ENCODE assay signal across 3 cellular contexts in the genomic region with DNA sequence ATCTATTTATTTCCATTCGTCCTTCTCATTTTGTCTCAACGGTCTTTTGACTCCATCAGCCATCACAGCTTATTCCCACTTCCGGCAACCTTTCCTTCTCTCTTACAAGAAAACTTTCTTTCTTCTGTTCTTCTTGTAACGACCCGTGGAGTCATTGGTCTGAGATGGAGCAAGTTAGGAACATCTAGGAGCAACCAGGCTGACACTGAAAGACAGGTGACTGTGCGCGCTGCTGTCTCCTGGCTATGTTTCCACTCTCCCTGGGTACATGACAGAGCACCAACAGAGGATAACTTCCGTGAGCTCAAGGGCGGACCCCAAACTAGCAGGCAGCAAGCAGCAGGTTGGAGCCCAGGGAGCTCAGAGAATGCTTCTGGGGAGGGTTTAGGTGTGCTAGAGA.
TF ChIP-seq lines count a peak whose summit lies in the region.

No MANE protein-coding gene starts in this region.

TF ChIP-seq in SK-N-SH, 30 proteins besides CTCF, POLR2A, EP300 and RAD21:
- TF ChIP-seq, protein P1, sequence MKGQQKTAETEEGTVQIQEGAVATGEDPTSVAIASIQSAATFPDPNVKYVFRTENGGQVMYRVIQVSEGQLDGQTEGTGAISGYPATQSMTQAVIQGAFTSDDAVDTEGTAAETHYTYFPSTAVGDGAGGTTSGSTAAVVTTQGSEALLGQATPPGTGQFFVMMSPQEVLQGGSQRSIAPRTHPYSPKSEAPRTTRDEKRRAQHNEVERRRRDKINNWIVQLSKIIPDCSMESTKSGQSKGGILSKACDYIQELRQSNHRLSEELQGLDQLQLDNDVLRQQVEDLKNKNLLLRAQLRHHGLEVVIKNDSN (IDR thresholded peaks at IDR 0.05; ENCODE audit: borderline replicate concordance, low read depth): no peak
- no peak for TF ChIP-seq FOSL2 (IDR thresholded peaks at IDR 0.05; ENCODE audit: borderline replicate concordance, low read depth)
- no peak for TF ChIP-seq CHD2 (IDR thresholded peaks at IDR 0.05; ENCODE audit: low read length, partially characterized antibody)
- no peak for TF ChIP-seq ZBTB33 (IDR thresholded peaks at IDR 0.05; ENCODE audit: borderline replicate concordance, low read depth)
- TF ChIP-seq RFX5 (IDR thresholded peaks at IDR 0.05; ENCODE audit: low read length): no peak
- TF ChIP-seq FOXM1 (IDR thresholded peaks at IDR 0.05; ENCODE audit: low read depth): no peak
- TF ChIP-seq MAX (IDR thresholded peaks at IDR 0.05; ENCODE audit: low read depth): no peak

TF ChIP-seq in SK-N-SH treated with all-trans-retinoic acid at 6 μM for 48 hours, 23 proteins besides CTCF, POLR2A, EP300 and RAD21 (continued from another document and continues in another):
- TF ChIP-seq CSRNP3 (CRISPR knock-in tag; IDR thresholded peaks at IDR 0.05): no peak
- no peak for TF ChIP-seq ZFP3 (CRISPR knock-in tag; IDR thresholded peaks at IDR 0.05)
- TF ChIP-seq ISL1 (CRISPR knock-in tag; IDR thresholded peaks at IDR 0.05): no peak
- no peak for TF ChIP-seq ZNF565 (CRISPR knock-in tag; conservative IDR thresholded peaks at IDR 0.05; ENCODE audit: low read depth)
- TF ChIP-seq, protein P2, sequence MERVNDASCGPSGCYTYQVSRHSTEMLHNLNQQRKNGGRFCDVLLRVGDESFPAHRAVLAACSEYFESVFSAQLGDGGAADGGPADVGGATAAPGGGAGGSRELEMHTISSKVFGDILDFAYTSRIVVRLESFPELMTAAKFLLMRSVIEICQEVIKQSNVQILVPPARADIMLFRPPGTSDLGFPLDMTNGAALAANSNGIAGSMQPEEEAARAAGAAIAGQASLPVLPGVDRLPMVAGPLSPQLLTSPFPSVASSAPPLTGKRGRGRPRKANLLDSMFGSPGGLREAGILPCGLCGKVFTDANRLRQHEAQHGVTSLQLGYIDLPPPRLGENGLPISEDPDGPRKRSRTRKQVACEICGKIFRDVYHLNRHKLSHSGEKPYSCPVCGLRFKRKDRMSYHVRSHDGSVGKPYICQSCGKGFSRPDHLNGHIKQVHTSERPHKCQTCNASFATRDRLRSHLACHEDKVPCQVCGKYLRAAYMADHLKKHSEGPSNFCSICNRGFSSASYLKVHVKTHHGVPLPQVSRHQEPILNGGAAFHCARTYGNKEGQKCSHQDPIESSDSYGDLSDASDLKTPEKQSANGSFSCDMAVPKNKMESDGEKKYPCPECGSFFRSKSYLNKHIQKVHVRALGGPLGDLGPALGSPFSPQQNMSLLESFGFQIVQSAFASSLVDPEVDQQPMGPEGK (CRISPR knock-in tag; IDR thresholded peaks at IDR 0.05; ENCODE audit: borderline replicate concordance): no peak
- TF ChIP-seq ZFP30 (CRISPR knock-in tag; IDR thresholded peaks at IDR 0.05): no peak
- no peak for TF ChIP-seq TSHZ2 (CRISPR knock-in tag; IDR thresholded peaks at IDR 0.05)
- TF ChIP-seq, protein P3, sequence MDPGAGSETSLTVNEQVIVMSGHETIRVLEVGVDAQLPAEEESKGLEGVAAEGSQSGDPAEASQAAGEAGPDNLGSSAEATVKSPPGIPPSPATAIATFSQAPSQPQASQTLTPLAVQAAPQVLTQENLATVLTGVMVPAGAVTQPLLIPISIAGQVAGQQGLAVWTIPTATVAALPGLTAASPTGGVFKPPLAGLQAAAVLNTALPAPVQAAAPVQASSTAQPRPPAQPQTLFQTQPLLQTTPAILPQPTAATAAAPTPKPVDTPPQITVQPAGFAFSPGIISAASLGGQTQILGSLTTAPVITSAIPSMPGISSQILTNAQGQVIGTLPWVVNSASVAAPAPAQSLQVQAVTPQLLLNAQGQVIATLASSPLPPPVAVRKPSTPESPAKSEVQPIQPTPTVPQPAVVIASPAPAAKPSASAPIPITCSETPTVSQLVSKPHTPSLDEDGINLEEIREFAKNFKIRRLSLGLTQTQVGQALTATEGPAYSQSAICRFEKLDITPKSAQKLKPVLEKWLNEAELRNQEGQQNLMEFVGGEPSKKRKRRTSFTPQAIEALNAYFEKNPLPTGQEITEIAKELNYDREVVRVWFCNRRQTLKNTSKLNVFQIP (CRISPR knock-in tag; IDR thresholded peaks at IDR 0.05; ENCODE audit: borderline replicate concordance, low read depth): no peak
- TF ChIP-seq RARB (CRISPR knock-in tag; IDR thresholded peaks at IDR 0.05): no peak
- no peak for TF ChIP-seq CREB5 (CRISPR knock-in tag; IDR thresholded peaks at IDR 0.05; ENCODE audit: low read depth)
- no peak for TF ChIP-seq ZNF70 (CRISPR knock-in tag; IDR thresholded peaks at IDR 0.05)
- TF ChIP-seq BACH2 (CRISPR knock-in tag; IDR thresholded peaks at IDR 0.05; ENCODE audit: borderline replicate concordance): no peak
- no peak for TF ChIP-seq ZNF8 (CRISPR knock-in tag; IDR thresholded peaks at IDR 0.05)

TF ChIP-seq in WTC11, 78 proteins besides CTCF, POLR2A, EP300 and RAD21 (continued from another document):
- TF ChIP-seq AR (CRISPR knock-in tag; IDR thresholded peaks at IDR 0.05) (no peak), USF2 (CRISPR knock-in tag; IDR thresholded peaks at IDR 0.05) (no peak), TEAD1 (CRISPR knock-in tag; IDR thresholded peaks at IDR 0.05) (no peak), ESRRA (CRISPR knock-in tag; IDR thresholded peaks at IDR 0.05; ENCODE audit: borderline replicate concordance) (no peak), ZNF423 (CRISPR knock-in tag; IDR thresholded peaks at IDR 0.05) (no peak), OVOL2 (CRISPR knock-in tag; IDR thresholded peaks at IDR 0.05; ENCODE audit: borderline replicate concordance) (no peak), ZSCAN18 (CRISPR knock-in tag; IDR thresholded peaks at IDR 0.05) (no peak), HMGA2 (CRISPR knock-in tag; IDR thresholded peaks at IDR 0.05) (no peak), ERG (CRISPR knock-in tag; IDR thresholded peaks at IDR 0.05) (no peak), CREM (CRISPR knock-in tag; IDR thresholded peaks at IDR 0.05) (no peak)
- TF ChIP-seq, protein P4, sequence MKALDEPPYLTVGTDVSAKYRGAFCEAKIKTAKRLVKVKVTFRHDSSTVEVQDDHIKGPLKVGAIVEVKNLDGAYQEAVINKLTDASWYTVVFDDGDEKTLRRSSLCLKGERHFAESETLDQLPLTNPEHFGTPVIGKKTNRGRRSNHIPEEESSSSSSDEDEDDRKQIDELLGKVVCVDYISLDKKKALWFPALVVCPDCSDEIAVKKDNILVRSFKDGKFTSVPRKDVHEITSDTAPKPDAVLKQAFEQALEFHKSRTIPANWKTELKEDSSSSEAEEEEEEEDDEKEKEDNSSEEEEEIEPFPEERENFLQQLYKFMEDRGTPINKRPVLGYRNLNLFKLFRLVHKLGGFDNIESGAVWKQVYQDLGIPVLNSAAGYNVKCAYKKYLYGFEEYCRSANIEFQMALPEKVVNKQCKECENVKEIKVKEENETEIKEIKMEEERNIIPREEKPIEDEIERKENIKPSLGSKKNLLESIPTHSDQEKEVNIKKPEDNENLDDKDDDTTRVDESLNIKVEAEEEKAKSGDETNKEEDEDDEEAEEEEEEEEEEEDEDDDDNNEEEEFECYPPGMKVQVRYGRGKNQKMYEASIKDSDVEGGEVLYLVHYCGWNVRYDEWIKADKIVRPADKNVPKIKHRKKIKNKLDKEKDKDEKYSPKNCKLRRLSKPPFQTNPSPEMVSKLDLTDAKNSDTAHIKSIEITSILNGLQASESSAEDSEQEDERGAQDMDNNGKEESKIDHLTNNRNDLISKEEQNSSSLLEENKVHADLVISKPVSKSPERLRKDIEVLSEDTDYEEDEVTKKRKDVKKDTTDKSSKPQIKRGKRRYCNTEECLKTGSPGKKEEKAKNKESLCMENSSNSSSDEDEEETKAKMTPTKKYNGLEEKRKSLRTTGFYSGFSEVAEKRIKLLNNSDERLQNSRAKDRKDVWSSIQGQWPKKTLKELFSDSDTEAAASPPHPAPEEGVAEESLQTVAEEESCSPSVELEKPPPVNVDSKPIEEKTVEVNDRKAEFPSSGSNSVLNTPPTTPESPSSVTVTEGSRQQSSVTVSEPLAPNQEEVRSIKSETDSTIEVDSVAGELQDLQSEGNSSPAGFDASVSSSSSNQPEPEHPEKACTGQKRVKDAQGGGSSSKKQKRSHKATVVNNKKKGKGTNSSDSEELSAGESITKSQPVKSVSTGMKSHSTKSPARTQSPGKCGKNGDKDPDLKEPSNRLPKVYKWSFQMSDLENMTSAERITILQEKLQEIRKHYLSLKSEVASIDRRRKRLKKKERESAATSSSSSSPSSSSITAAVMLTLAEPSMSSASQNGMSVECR (CRISPR knock-in tag; IDR thresholded peaks at IDR 0.05; ENCODE audit: borderline replicate concordance): no peak
